In genomic region chr10:17001961-17002749, GRCh38 we compare ENCODE assay signal across 8 cellular contexts.
DNase-seq lines count a peak whose midpoint lies in the region; ATAC-seq, FAIRE-seq and TF ChIP-seq lines count a peak whose summit lies in the region.

No MANE protein-coding gene starts in this region.

- H3K4me3 Mint-ChIP-seq in CD4-positive, CD25-positive, alpha-beta regulatory T cell = peak overlapping the region in 1 of 4 donors; percentile 14

- no peaks in the 10 kb centered on the region for H3K36me3 Mint-ChIP-seq in CD4-positive, CD25-positive, alpha-beta regulatory T cell

- H3K27me3 Mint-ChIP-seq in CD4-positive, CD25-positive, alpha-beta regulatory T cell = no peaks in the 10 kb centered on the region

- H3K27ac Mint-ChIP-seq in CD4-positive, CD25-positive, alpha-beta regulatory T cell = peak overlapping the region; percentile 3 to 77 (median 73)

- peak overlapping the region; percentile 53 for H3K4me3 ChIP-seq in CD4-positive, CD25-positive, alpha-beta regulatory T cell (ENCODE audit: low read depth, low read length)
- no peak overlapping the region for H3K4me3 ChIP-seq in sigmoid colon

- peaks cover 21% of the 10 kb centered on the region for H3K4me1 ChIP-seq in CD4-positive, CD25-positive, alpha-beta regulatory T cell (ENCODE audit: control insufficient read depth, insufficient read depth, low read length, poor library complexity, severe bottlenecking)
- H3K4me1 ChIP-seq in sigmoid colon = peaks cover 0 to 7% (median 0%) of the 10 kb centered on the region in 4 donors

- H3K9me3 ChIP-seq in CD4-positive, CD25-positive, alpha-beta regulatory T cell (ENCODE audit: control insufficient read depth in 2 of 2, low read length in 2 of 2) = no peaks in the 10 kb centered on the region
- no peaks in the 10 kb centered on the region for H3K9me3 ChIP-seq in sigmoid colon

- peak in 2 of 3 donors; percentile 6 to 20 for DNase-seq in CD4-positive, CD25-positive, alpha-beta regulatory T cell
- DNase-seq in RCC 7860 (ENCODE audit: low spot score) (peak; percentile 70), sigmoid colon (no peak), NCI-H1930 (lab: John Stamatoyannopoulos, UW) (no peak), NCI-H1105 (lab: John Stamatoyannopoulos, UW) (no peak)

- TF ChIP-seq POLR2A in sigmoid colon (IDR thresholded peaks at IDR 0.05) = no peak

- peak overlapping the region; percentile 28 for H3K27ac ChIP-seq in CD4-positive, CD25-positive, alpha-beta regulatory T cell (ENCODE audit: insufficient read depth, low read length, poor library complexity, severe bottlenecking)
- H3K27ac ChIP-seq in sigmoid colon = peak overlapping the region; percentile 46 to 77 (median 65)

- peaks cover 0 to 1% (median 0%) of the 10 kb centered on the region in 7 donors for H3K9me3 Mint-ChIP-seq in CD4-positive, CD25-positive, alpha-beta regulatory T cell

- intact Hi-C loops in sigmoid colon (cut with DNase I) = no loop called here

- WGBS in sigmoid colon, 2 donors = 49 to 69% methylated on average over 8 of the region's 8 CpGs

- FAIRE-seq in RCC 7860 (lab: Jason Lieb, UNC) (no peak), endometrium (lab: Jason Lieb, UNC) (peak; percentile 12)

- TF ChIP-seq CTCF in sigmoid colon (IDR thresholded peaks at IDR 0.05) = no peak

- ATAC-seq in CD4-positive, CD25-positive, alpha-beta regulatory T cell (ENCODE audit: low read depth in 2 of 2) = no peak
- ATAC-seq in GM21619 (IDR thresholded peaks at IDR 0.05; ENCODE audit: unreplicated experiment) (peak; percentile 71), GM19452 (IDR thresholded peaks at IDR 0.05; ENCODE audit: unreplicated experiment) (no peak)

- H3K27me3 ChIP-seq in CD4-positive, CD25-positive, alpha-beta regulatory T cell (ENCODE audit: control insufficient read depth, insufficient read depth, low read length) = no peaks in the 10 kb centered on the region
- H3K27me3 ChIP-seq in sigmoid colon = no peaks in the 10 kb centered on the region

- no peaks in the 10 kb centered on the region for H3K36me3 ChIP-seq in CD4-positive, CD25-positive, alpha-beta regulatory T cell (ENCODE audit: control insufficient read depth, insufficient read depth, low read length)
- no peaks in the 10 kb centered on the region for H3K36me3 ChIP-seq in sigmoid colon

- H3K4me1 Mint-ChIP-seq in CD4-positive, CD25-positive, alpha-beta regulatory T cell = peaks cover 23 to 41% (median 30%) of the 10 kb centered on the region in 4 donors

- peak in 1 of 4 donors; percentile 18 for TF ChIP-seq EP300 in sigmoid colon (IDR thresholded peaks at IDR 0.05)

Comparison
In these comparisons a context has a peak if more than half of its experiments do, and no peak if none do; other contexts are left out.
1. DNase-seq: peak in CD4-positive, CD25-positive, alpha-beta regulatory T cell (2 of 3) and RCC 7860 (single experiment); none in sigmoid colon (single experiment), NCI-H1930 (0 of 2) and NCI-H1105 (single experiment).